In genomic region chr9:2087500-2088313, GRCh38 we compare ENCODE assay signal across 8 cellular contexts.
DNase-seq lines count a peak whose midpoint lies in the region; ATAC-seq and TF ChIP-seq lines count a peak whose summit lies in the region.

No MANE protein-coding gene starts in this region.

- CTCF ChIA-PET in AG04450 (lab: Charles Lee) (interaction anchor here (0.6 to 2.7 kb wide), 23 partner anchors 10 to 987 kb away, joined by 3 to 28 read pairs (median 5); partner anchors contain the start of gene SMARCA2), T-cell (lab: Charles Lee) (interaction anchor here (0.5 to 1.7 kb wide), 22 partner anchors 9 to 1410 kb away, joined by 3 to 9 read pairs (median 4); no protein-coding TSS in a partner anchor)

- no peaks in the 10 kb centered on the region for H3K9me2 ChIP-seq in Loucy (replicated peaks; ENCODE audit: low read depth, low read length)

- H3K27me3 ChIP-seq in AG04450 (ENCODE audit: control insufficient read depth, insufficient read depth, low read length) (no peaks in the 10 kb centered on the region), H7 (ENCODE audit: control insufficient read depth, insufficient read depth, low read length) (no peaks in the 10 kb centered on the region), Loucy (ENCODE audit: insufficient read depth, low read length, poor library complexity, severe bottlenecking) (no peaks in the 10 kb centered on the region)

- peaks cover 81% of the 10 kb centered on the region for H3K36me3 Mint-ChIP-seq in T-cell

- no peak overlapping the region for H3K27ac ChIP-seq in AG04450 (ENCODE audit: low read depth, low read length)

- H3K4me3 Mint-ChIP-seq in T-cell: no peak overlapping the region

- POLR2A ChIA-PET in AG04450 (lab: Yijun Ruan, JAX) (no interaction called here), T-cell (lab: Charles Lee) (interaction anchor here in 1 of 2 donors (0.8 kb wide), 1 partner anchor 90 kb away, joined by 3 read pairs; no protein-coding TSS in a partner anchor)

- ATAC-seq in T-cell (replicated peaks in 1 of 4): peak; percentile 76 to 88 (median 82)

- DNase-seq in AG04450 (ENCODE audit: low read depth, low spot score): no peak
- DNase-seq in GDM1 (lab: John Stamatoyannopoulos, UW): peak; percentile 29
- peak; percentile 68 for DNase-seq in H7
- DNase-seq in T-cell: peak in 16 of 34 experiments; percentile 1 to 40 (median 9)
- peak; percentile 59 for DNase-seq in fibroblast of the aortic adventitia (ENCODE audit: low read depth)
- DNase-seq in renal cortical epithelial cell (ENCODE audit: low read depth): peak; percentile 54
- DNase-seq in NK-92 treated with Interleukin-12 subunit alpha and Interleukin-12 subunit beta, amount 100 ng/mL, for 24 hours (lab: John Stamatoyannopoulos, UW): no peak

- no peaks in the 10 kb centered on the region for H3F3A ChIP-seq in Loucy (ENCODE audit: low read depth)

- no peak overlapping the region for H2AFZ ChIP-seq in Loucy (ENCODE audit: low read length)

- no peaks in the 10 kb centered on the region for H3K79me2 ChIP-seq in Loucy (ENCODE audit: insufficient read depth, low read length)

- TF ChIP-seq CTCF in AG04450 (IDR thresholded peaks at IDR 0.05; ENCODE audit: low read depth, low read length) (peak; percentile 68), Loucy (conservative IDR thresholded peaks at IDR 0.05; ENCODE audit: low read length) (peak; percentile 91), fibroblast of the aortic adventitia (IDR thresholded peaks at IDR 0.05; ENCODE audit: insufficient read depth, low read length) (peak; percentile 72)

- no peaks in the 10 kb centered on the region for H3K9me3 Mint-ChIP-seq in T-cell

- peaks cover 0 to 12% (median 10%) of the 10 kb centered on the region in 3 donors for H3K4me1 Mint-ChIP-seq in T-cell

- H3K36me3 ChIP-seq in H7 (replicated peaks; ENCODE audit: control insufficient read depth, insufficient read depth, low read length) (no peaks in the 10 kb centered on the region), Loucy (ENCODE audit: insufficient read depth, low read length) (peaks cover 77% of the 10 kb centered on the region; the same call in 1 of the 2 replicates)

- H3K27me3 Mint-ChIP-seq in T-cell: no peaks in the 10 kb centered on the region

- H3K9ac ChIP-seq in Loucy (ENCODE audit: low read depth, low read length, poor library complexity, severe bottlenecking): no peak overlapping the region

- H3K9me3 ChIP-seq in AG04450 (ENCODE audit: control insufficient read depth, insufficient read depth, low read length) (no peaks in the 10 kb centered on the region), Loucy (ENCODE audit: insufficient read depth, low read depth, low read length) (no peaks in the 10 kb centered on the region)

- no peaks in the 10 kb centered on the region for H4K20me1 ChIP-seq in Loucy (ENCODE audit: insufficient read depth, low read length, poor library complexity, severe bottlenecking)

- no peak overlapping the region for H3K4me2 ChIP-seq in Loucy (ENCODE audit: low read depth, low read length, poor library complexity, severe bottlenecking)

- no peak overlapping the region for H3K27ac Mint-ChIP-seq in T-cell

- H3K4me3 ChIP-seq in AG04450 (ENCODE audit: low read depth, low read length) (no peak overlapping the region), H7 (ENCODE audit: insufficient read depth, low read depth, low read length) (no peak overlapping the region), Loucy (ENCODE audit: low read length, poor library complexity, severe bottlenecking) (no peak overlapping the region), fibroblast of the aortic adventitia (ENCODE audit: low read depth, low read length) (no peak overlapping the region)

- no peaks in the 10 kb centered on the region for H3K4me1 ChIP-seq in Loucy (ENCODE audit: insufficient read depth, low read length, poor library complexity, severe bottlenecking)

Comparison
In these comparisons a context has a peak if more than half of its experiments do, and no peak if none do; other contexts are left out.
1. DNase-seq: peak in GDM1 (single experiment), H7 (single experiment), fibroblast of the aortic adventitia (single experiment) and renal cortical epithelial cell (single experiment); none in AG04450 (single experiment) and NK-92 treated with Interleukin-12 subunit alpha and Interleukin-12 subunit beta, amount 100 ng/mL, for 24 hours (single experiment).
2. Peak in every context shown above with its lines, with median percentiles within 50 percentile points of each other: CTCF ChIP-seq.